Comparison of ENCODE assay signal across 8 cellular contexts in genomic region chr7:76303057-76303828, GRCh38. TPM values are rescaled to one million over a fixed set of nuclear protein-coding genes. Genes with fewer than 3 reads are reported as not detected.
DNase-seq lines count a peak whose midpoint lies in the region; ATAC-seq, FAIRE-seq and TF ChIP-seq lines count a peak whose summit lies in the region.

No MANE protein-coding gene starts in this region.

- TF ChIP-seq CTCF in A549 (IDR thresholded peaks at IDR 0.05) (no peak), omental fat pad (IDR thresholded peaks at IDR 0.05) (no peak), suprapubic skin (IDR thresholded peaks at IDR 0.05) (no peak)

- CTCF ChIA-PET in A549 (lab: Yijun Ruan, JAX): interaction anchor here (1.0 to 32.9 kb wide), 4 partner anchors 9 to 125 kb away, joined by 3 to 764 read pairs (median 412); partner anchors contain the start of gene HSPB1

- TF ChIP-seq EP300 in A549 (IDR thresholded peaks at IDR 0.05) (no peak), Ishikawa (IDR thresholded peaks at IDR 0.05; ENCODE audit: borderline replicate concordance) (no peak), suprapubic skin (IDR thresholded peaks at IDR 0.05) (no peak)

- peak; percentile 86 to 93 for DNase-seq in A549 (ENCODE audit: low read depth in 1 of 2, low spot score in 1 of 2)
- peak; percentile 66 to 84 for DNase-seq in activated naive CD4-positive, alpha-beta T cell treated with anti-CD3 and anti-CD28 coated beads, Interleukin-2, amount 50 U/mL, for 72 hours (ENCODE audit: low spot score in 2 of 2)
- peak; percentile 95 for DNase-seq in glomerular visceral epithelial cell (ENCODE audit: extremely low spot score)
- DNase-seq in omental fat pad (ENCODE audit: low spot score): peak; percentile 85
- peak; percentile 93 for DNase-seq in suprapubic skin (ENCODE audit: low spot score in 2 of 2)

- no peaks in the 10 kb centered on the region for H3K27me3 ChIP-seq in suprapubic skin

- no peaks in the 10 kb centered on the region for H3K36me3 ChIP-seq in suprapubic skin

- TF ChIP-seq RAD21 in A549 (conservative IDR thresholded peaks at IDR 0.05 in 1 of 2, IDR thresholded peaks at IDR 0.05 in 1 of 2) (no peak), Ishikawa (IDR thresholded peaks at IDR 0.05; ENCODE audit: low read depth) (no peak)

- H3K4me2 ChIP-seq in A549: peak overlapping the region; percentile 87

- POLR2A ChIA-PET in A549 (lab: Yijun Ruan, JAX): interaction anchor here (1.0 to 1.6 kb wide), 5 partner anchors 9 to 137 kb away, joined by 3 to 18 read pairs (median 7); no protein-coding TSS in a partner anchor

- TF ChIP-seq POLR2A in A549 (IDR thresholded peaks at IDR 0.05; ENCODE audit: low read length) (no peak), suprapubic skin (IDR thresholded peaks at IDR 0.05) (no peak)

- peaks cover 61% of the 10 kb centered on the region for H3K4me1 ChIP-seq in A549
- H3K4me1 ChIP-seq in suprapubic skin: peaks cover 64% of the 10 kb centered on the region

- H3K9me3 ChIP-seq in A549: no peaks in the 10 kb centered on the region
- no peaks in the 10 kb centered on the region for H3K9me3 ChIP-seq in suprapubic skin

- ATAC-seq in A549 (peak; percentile 57 to 74), GM18511 (IDR thresholded peaks at IDR 0.05; ENCODE audit: unreplicated experiment) (peak; percentile 48), SK-N-SH treated with all-trans-retinoic acid at 6 μM for 48 hours (peak; percentile 79), omental fat pad (ENCODE audit: low FRiP score) (peak; percentile 73)
- peak; percentile 62 to 64 for ATAC-seq in activated naive CD4-positive, alpha-beta T cell treated with anti-CD3 and anti-CD28 coated beads, Interleukin-2, amount 50 U/mL, for 72 hours

- peaks cover 10 to 12% of the 10 kb centered on the region in 2 donors for H3K36me3 Mint-ChIP-seq in activated naive CD4-positive, alpha-beta T cell treated with anti-CD3 and anti-CD28 coated beads, Interleukin-2, amount 50 U/mL, for 72 hours

- FAIRE-seq in A549 (lab: Jason Lieb, UNC): no peak

- no peaks in the 10 kb centered on the region for H3K9me3 Mint-ChIP-seq in activated naive CD4-positive, alpha-beta T cell treated with anti-CD3 and anti-CD28 coated beads, Interleukin-2, amount 50 U/mL, for 72 hours

- peak overlapping the region; percentile 91 for H3K4me3 ChIP-seq in A549
- H3K4me3 ChIP-seq in suprapubic skin: peak overlapping the region; percentile 89

- 2% methylated on average over 38 of the region's 49 CpGs for WGBS in A549 (ENCODE audit: missing lambda C conversion rate)
- WGBS in suprapubic skin: 2% methylated on average over 32 of the region's 49 CpGs

- H3K27ac ChIP-seq in A549 (peak overlapping the region; percentile 96), suprapubic skin (peak overlapping the region; percentile 93)

- H3K27ac Mint-ChIP-seq in activated naive CD4-positive, alpha-beta T cell treated with anti-CD3 and anti-CD28 coated beads, Interleukin-2, amount 50 U/mL, for 72 hours: peak overlapping the region; percentile 81 to 89

TF ChIP-seq in A549, 52 proteins besides CTCF, POLR2A, EP300 and RAD21 (continues in another document):
- TF ChIP-seq ZSCAN20 (CRISPR knock-in tag; IDR thresholded peaks at IDR 0.05) (no peak), JUN (IDR thresholded peaks at IDR 0.05) (peak in 1 of 2 experiments; percentile 62; a peak in 2 of 5 replicates), CEBPB (IDR thresholded peaks at IDR 0.05) (no peak), E2F6 (IDR thresholded peaks at IDR 0.05; ENCODE audit: borderline replicate concordance, low read depth) (peak; percentile 89), MAX (IDR thresholded peaks at IDR 0.05) (peak; percentile 87), ESRRA (IDR thresholded peaks at IDR 0.05; ENCODE audit: borderline replicate concordance, low read length) (0 out of 2 replicates have a peak, but pooled peaks have one; percentile 19), KDM1A (IDR thresholded peaks at IDR 0.05; ENCODE audit: low read depth) (no peak), HES2 (IDR thresholded peaks at IDR 0.05) (no peak)

TF ChIP-seq in Ishikawa, 13 proteins besides CTCF, POLR2A, EP300 and RAD21 (continues in another document):
- peak; percentile 90 for TF ChIP-seq ZBTB7A (IDR thresholded peaks at IDR 0.05; ENCODE audit: low read depth)
- TF ChIP-seq REST (IDR thresholded peaks at IDR 0.05; ENCODE audit: low read depth): no peak
- peak; percentile 91 for TF ChIP-seq NFIC (IDR thresholded peaks at IDR 0.05)
- TF ChIP-seq TEAD4 (IDR thresholded peaks at IDR 0.05): no peak
- no peak for TF ChIP-seq CEBPB (IDR thresholded peaks at IDR 0.05)
- TF ChIP-seq TAF1 (IDR thresholded peaks at IDR 0.05; ENCODE audit: low read depth): no peak; the same call in none of the 2 replicates

TF ChIP-seq in SK-N-SH treated with all-trans-retinoic acid at 6 μM for 48 hours, 23 proteins besides CTCF, POLR2A, EP300 and RAD21:
- TF ChIP-seq OSR1 (CRISPR knock-in tag; IDR thresholded peaks at IDR 0.05): no peak
- TF ChIP-seq PATZ1 (CRISPR knock-in tag; IDR thresholded peaks at IDR 0.05; ENCODE audit: borderline replicate concordance): peak; percentile 27; the same call in 1 of the 2 replicates
- TF ChIP-seq ZC3H10 (CRISPR knock-in tag; IDR thresholded peaks at IDR 0.05): no peak
- no peak for TF ChIP-seq PPARA (CRISPR knock-in tag; IDR thresholded peaks at IDR 0.05; ENCODE audit: borderline replicate concordance)
- TF ChIP-seq ESRRG (CRISPR knock-in tag; IDR thresholded peaks at IDR 0.05): no peak
- TF ChIP-seq CSDC2 (CRISPR knock-in tag; IDR thresholded peaks at IDR 0.05): no peak

RNA-seq across cellular contexts. Expression of gene HSPB1, which starts 0.8 kb away (rescaled TPM):
- polyA plus RNA-seq in A549 (2011; rRNA removed) (185 and 209 TPM in 2 replicates), A549 (2017; fragmentation: RNase III; extraction: RNeasy Plus Mini Kit Qiagen cat#74134 plus additional on column Dnase treatment) (547 to 666 TPM (median 620 TPM) in 3 replicates)
- polyA plus RNA-seq in A549 (2012; cell fraction: cytosol; rRNA removed): 1,409 and 1,648 TPM in 2 replicates
- 1,259 and 1,748 TPM in 2 replicates for polyA plus RNA-seq in A549 (2012; cell fraction: nucleus; rRNA removed)
- 41.9 and 74.6 TPM in 2 replicates for polyA minus RNA-seq in A549 (2011; rRNA and poly(A)+ RNA removed)
- 10 to 100 TPM; 42.5 to 78.1 TPM for total RNA-seq in activated naive CD4-positive, alpha-beta T cell treated with anti-CD3 and anti-CD28 coated beads, Interleukin-2, amount 50 U/mL, for 72 hours
- total RNA-seq in omental fat pad (100 to 1,000 TPM; 178 to 353 (median 267) TPM), suprapubic skin (1,000 to 10,000 TPM in 3 of 4 donors, 100 to 1,000 TPM in 1; 981 to 2,288 (median 2,045) TPM)

RNA-seq across cellular contexts. Expression of gene YWHAG, which starts 55.5 kb away (rescaled TPM):
- 140 and 141 TPM in 2 replicates for polyA plus RNA-seq in A549 (2011; rRNA removed)
- polyA plus RNA-seq in A549 (2012; cell fraction: cytosol; rRNA removed): 45.1 and 50.9 TPM in 2 replicates
- 40.3 and 49.7 TPM in 2 replicates for polyA plus RNA-seq in A549 (2012; cell fraction: nucleus; rRNA removed)
- 295 to 306 TPM (median 302 TPM) in 3 replicates for polyA plus RNA-seq in A549 (2017; fragmentation: RNase III; extraction: RNeasy Plus Mini Kit Qiagen cat#74134 plus additional on column Dnase treatment)
- polyA minus RNA-seq in A549 (2011; rRNA and poly(A)+ RNA removed): 131 and 145 TPM in 2 replicates
- 100 to 1,000 TPM; 103 to 143 TPM for total RNA-seq in activated naive CD4-positive, alpha-beta T cell treated with anti-CD3 and anti-CD28 coated beads, Interleukin-2, amount 50 U/mL, for 72 hours
- total RNA-seq in omental fat pad: 100 to 1,000 TPM in 3 of 4 donors, 10 to 100 TPM in 1; 98.0 to 263 (median 147) TPM
- 10 to 100 TPM; 47.4 to 67.6 (median 65.8) TPM for total RNA-seq in suprapubic skin

Comparison
In these comparisons a context has a peak if more than half of its experiments do, and no peak if none do; other contexts are left out.
1. Peak in every context shown above with its lines: DNase-seq, ATAC-seq, H3K4me3 ChIP-seq and H3K27ac ChIP-seq.